In genomic region chr6:133778414-133778813, GRCh38 we compare ENCODE assay signal across 1 cellular context.
TF ChIP-seq lines count a peak whose summit lies in the region.

No MANE protein-coding gene starts in this region.

TF ChIP-seq in K562, 482 proteins besides CTCF, POLR2A, EP300 and RAD21 (continued from another document):
- TF ChIP-seq JUND (IDR thresholded peaks at IDR 0.05; ENCODE audit: borderline replicate concordance, low read depth, low read length): peak; percentile 75; the same call in 1 of the 2 replicates
- TF ChIP-seq JUND (tag; IDR thresholded peaks at IDR 0.05; ENCODE audit: borderline replicate concordance, low read depth, low read length): peak; percentile 71; the same call in 2 of the 3 replicates
- peak; percentile 73 for TF ChIP-seq ATF3 (IDR thresholded peaks at IDR 0.05)
- TF ChIP-seq ATF3 (CRISPR knock-in tag; conservative IDR thresholded peaks at IDR 0.05): no peak
- TF ChIP-seq ZFX (CRISPR knock-in tag; IDR thresholded peaks at IDR 0.05): no peak
- no peak for TF ChIP-seq LCOR (CRISPR knock-in tag; IDR thresholded peaks at IDR 0.05)
- no peak for TF ChIP-seq SRSF7 (optimal IDR thresholded peaks at IDR 0.05; ENCODE audit: low read depth, low read length)
- TF ChIP-seq, protein P1, sequence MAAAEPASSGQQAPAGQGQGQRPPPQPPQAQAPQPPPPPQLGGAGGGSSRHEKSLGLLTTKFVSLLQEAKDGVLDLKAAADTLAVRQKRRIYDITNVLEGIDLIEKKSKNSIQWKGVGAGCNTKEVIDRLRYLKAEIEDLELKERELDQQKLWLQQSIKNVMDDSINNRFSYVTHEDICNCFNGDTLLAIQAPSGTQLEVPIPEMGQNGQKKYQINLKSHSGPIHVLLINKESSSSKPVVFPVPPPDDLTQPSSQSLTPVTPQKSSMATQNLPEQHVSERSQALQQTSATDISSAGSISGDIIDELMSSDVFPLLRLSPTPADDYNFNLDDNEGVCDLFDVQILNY (CRISPR knock-in tag; IDR thresholded peaks at IDR 0.05): no peak
- no peak for TF ChIP-seq HMBOX1 (IDR thresholded peaks at IDR 0.05)
- TF ChIP-seq, protein P2, sequence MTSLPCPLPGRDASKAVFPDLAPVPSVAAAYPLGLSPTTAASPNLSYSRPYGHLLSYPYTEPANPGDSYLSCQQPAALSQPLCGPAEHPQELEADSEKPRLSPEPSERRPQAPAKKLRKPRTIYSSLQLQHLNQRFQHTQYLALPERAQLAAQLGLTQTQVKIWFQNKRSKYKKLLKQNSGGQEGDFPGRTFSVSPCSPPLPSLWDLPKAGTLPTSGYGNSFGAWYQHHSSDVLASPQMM (CRISPR knock-in tag; IDR thresholded peaks at IDR 0.05): no peak
- TF ChIP-seq, protein P3, sequence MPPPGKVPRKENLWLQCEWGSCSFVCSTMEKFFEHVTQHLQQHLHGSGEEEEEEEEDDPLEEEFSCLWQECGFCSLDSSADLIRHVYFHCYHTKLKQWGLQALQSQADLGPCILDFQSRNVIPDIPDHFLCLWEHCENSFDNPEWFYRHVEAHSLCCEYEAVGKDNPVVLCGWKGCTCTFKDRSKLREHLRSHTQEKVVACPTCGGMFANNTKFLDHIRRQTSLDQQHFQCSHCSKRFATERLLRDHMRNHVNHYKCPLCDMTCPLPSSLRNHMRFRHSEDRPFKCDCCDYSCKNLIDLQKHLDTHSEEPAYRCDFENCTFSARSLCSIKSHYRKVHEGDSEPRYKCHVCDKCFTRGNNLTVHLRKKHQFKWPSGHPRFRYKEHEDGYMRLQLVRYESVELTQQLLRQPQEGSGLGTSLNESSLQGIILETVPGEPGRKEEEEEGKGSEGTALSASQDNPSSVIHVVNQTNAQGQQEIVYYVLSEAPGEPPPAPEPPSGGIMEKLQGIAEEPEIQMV (tag; conservative IDR thresholded peaks at IDR 0.05; ENCODE audit: low read depth): no peak
- TF ChIP-seq CREBBP (IDR thresholded peaks at IDR 0.05; ENCODE audit: low read depth, low read length): no peak
- TF ChIP-seq, protein P4, sequence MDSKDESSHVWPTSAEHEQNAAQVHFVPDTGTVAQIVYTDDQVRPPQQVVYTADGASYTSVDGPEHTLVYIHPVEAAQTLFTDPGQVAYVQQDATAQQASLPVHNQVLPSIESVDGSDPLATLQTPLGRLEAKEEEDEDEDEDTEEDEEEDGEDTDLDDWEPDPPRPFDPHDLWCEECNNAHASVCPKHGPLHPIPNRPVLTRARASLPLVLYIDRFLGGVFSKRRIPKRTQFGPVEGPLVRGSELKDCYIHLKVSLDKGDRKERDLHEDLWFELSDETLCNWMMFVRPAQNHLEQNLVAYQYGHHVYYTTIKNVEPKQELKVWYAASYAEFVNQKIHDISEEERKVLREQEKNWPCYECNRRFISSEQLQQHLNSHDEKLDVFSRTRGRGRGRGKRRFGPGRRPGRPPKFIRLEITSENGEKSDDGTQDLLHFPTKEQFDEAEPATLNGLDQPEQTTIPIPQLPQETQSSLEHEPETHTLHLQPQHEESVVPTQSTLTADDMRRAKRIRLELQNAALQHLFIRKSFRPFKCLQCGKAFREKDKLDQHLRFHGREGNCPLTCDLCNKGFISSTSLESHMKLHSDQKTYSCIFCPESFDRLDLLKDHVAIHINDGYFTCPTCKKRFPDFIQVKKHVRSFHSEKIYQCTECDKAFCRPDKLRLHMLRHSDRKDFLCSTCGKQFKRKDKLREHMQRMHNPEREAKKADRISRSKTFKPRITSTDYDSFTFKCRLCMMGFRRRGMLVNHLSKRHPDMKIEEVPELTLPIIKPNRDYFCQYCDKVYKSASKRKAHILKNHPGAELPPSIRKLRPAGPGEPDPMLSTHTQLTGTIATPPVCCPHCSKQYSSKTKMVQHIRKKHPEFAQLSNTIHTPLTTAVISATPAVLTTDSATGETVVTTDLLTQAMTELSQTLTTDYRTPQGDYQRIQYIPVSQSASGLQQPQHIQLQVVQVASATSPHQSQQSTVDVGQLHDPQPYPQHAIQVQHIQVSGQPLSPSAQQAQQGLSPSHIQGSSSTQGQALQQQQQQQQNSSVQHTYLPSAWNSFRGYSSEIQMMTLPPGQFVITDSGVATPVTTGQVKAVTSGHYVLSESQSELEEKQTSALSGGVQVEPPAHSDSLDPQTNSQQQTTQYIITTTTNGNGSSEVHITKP (IDR thresholded peaks at IDR 0.05; ENCODE audit: partially characterized antibody): peak; percentile 61
- TF ChIP-seq MNT (conservative IDR thresholded peaks at IDR 0.05): no peak
- no peak for TF ChIP-seq PHF20 (IDR thresholded peaks at IDR 0.05; ENCODE audit: partially characterized antibody)
- TF ChIP-seq POLR2B (IDR thresholded peaks at IDR 0.05; ENCODE audit: low read depth, partially characterized antibody): no peak
- TF ChIP-seq ZNF583 (CRISPR knock-in tag; IDR thresholded peaks at IDR 0.05): no peak
- TF ChIP-seq, protein P5, sequence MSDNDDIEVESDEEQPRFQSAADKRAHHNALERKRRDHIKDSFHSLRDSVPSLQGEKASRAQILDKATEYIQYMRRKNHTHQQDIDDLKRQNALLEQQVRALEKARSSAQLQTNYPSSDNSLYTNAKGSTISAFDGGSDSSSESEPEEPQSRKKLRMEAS (CRISPR knock-in tag; IDR thresholded peaks at IDR 0.05): no peak
- TF ChIP-seq BRD4 (IDR thresholded peaks at IDR 0.05): no peak
- no peak for TF ChIP-seq NFYB (IDR thresholded peaks at IDR 0.05; ENCODE audit: extremely low read depth, insufficient read length)
- TF ChIP-seq ZBTB40 (IDR thresholded peaks at IDR 0.05): no peak
- TF ChIP-seq ZBTB40 (CRISPR knock-in tag; IDR thresholded peaks at IDR 0.05): no peak
- TF ChIP-seq EWSR1 (IDR thresholded peaks at IDR 0.05; ENCODE audit: borderline replicate concordance, low read depth, partially characterized antibody): no peak
- TF ChIP-seq MYNN (IDR thresholded peaks at IDR 0.05): no peak
- no peak for TF ChIP-seq MYNN (CRISPR knock-in tag; IDR thresholded peaks at IDR 0.05)
- TF ChIP-seq DIDO1 (tag; IDR thresholded peaks at IDR 0.05; ENCODE audit: low read depth): no peak
- TF ChIP-seq FOXK2 (conservative IDR thresholded peaks at IDR 0.05 in 1 of 2, IDR thresholded peaks at IDR 0.05 in 1 of 2; ENCODE audit: low read depth in 2 of 2): no peak
- peak; percentile 22; the same call in 1 of the 2 replicates for TF ChIP-seq ZNF449 (CRISPR knock-in tag; IDR thresholded peaks at IDR 0.05)
- peak; percentile 49; the same call in 1 of the 2 replicates for TF ChIP-seq JUN (IDR thresholded peaks at IDR 0.05; ENCODE audit: borderline replicate concordance, low read depth, low read length)
- TF ChIP-seq JUN (CRISPR knock-in tag; IDR thresholded peaks at IDR 0.05; ENCODE audit: borderline replicate concordance): no peak
- TF ChIP-seq ZNF507 (tag; conservative IDR thresholded peaks at IDR 0.05): no peak
- no peak for TF ChIP-seq ZNF79 (CRISPR knock-in tag; IDR thresholded peaks at IDR 0.05; ENCODE audit: low read depth)
- no peak for TF ChIP-seq SREBF1 (IDR thresholded peaks at IDR 0.05; ENCODE audit: borderline replicate concordance, low read depth, low read length)
- no peak for TF ChIP-seq GATA2 (CRISPR knock-in tag; IDR thresholded peaks at IDR 0.05)
- TF ChIP-seq MYC (IDR thresholded peaks at IDR 0.05; ENCODE audit: low read depth, low read length): no peak
- no peak for TF ChIP-seq MYC (CRISPR knock-in tag; IDR thresholded peaks at IDR 0.05; ENCODE audit: borderline replicate concordance, low read depth)
- no peak for TF ChIP-seq EZH2 (IDR thresholded peaks at IDR 0.05; ENCODE audit: borderline replicate concordance, low read depth, low read length)
- TF ChIP-seq, protein P6, sequence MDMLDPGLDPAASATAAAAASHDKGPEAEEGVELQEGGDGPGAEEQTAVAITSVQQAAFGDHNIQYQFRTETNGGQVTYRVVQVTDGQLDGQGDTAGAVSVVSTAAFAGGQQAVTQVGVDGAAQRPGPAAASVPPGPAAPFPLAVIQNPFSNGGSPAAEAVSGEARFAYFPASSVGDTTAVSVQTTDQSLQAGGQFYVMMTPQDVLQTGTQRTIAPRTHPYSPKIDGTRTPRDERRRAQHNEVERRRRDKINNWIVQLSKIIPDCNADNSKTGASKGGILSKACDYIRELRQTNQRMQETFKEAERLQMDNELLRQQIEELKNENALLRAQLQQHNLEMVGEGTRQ (CRISPR knock-in tag; IDR thresholded peaks at IDR 0.05): peak; percentile 71
- TF ChIP-seq STAT5B (CRISPR knock-in tag; IDR thresholded peaks at IDR 0.05): no peak
